ENCODE assay signal across 39 cellular contexts in genomic region chr5:151869843-151870242, GRCh38. TPM values are rescaled to one million over a fixed set of nuclear protein-coding genes. Genes with fewer than 3 reads are reported as not detected.
"Had no signal": no experiment of that assay in that cellular context is flagged by ENCODE, and none has a peak within 500 bp of the region (broad histone marks: within the 10 kb centered on the region; RNA-seq: fewer than 3 reads in every experiment).

No MANE protein-coding gene starts in this region.

- H3K27ac Mint-ChIP-seq: activated CD4-positive, alpha-beta memory T cell treated with anti-CD3 and anti-CD28 coated beads for 36 hours; activated CD4-positive, alpha-beta T cell treated with anti-CD3 and anti-CD28 coated beads for 36 hours; activated CD4-positive, alpha-beta T cell treated with anti-CD3 and anti-CD28 coated beads, Interleukin-2, amount 10 ng/mL, durations not matched to agents 7 days and 5 days; activated CD8-positive, alpha-beta T cell treated with anti-CD3 and anti-CD28 coated beads for 36 hours; activated naive CD4-positive, alpha-beta T cell treated with anti-CD3 and anti-CD28 coated beads for 36 hours; activated naive CD4-positive, alpha-beta T cell treated with anti-CD3 and anti-CD28 coated beads, Interleukin-2, amount 50 U/mL, for 72 hours; activated naive CD8-positive, alpha-beta T cell treated with anti-CD3 and anti-CD28 coated beads for 36 hours; activated T-cell treated with anti-CD3 and anti-CD28 coated beads, Interleukin-2, amount 50 U/mL, for 72 hours; activated T-helper 1 cell treated with anti-CD3 and anti-CD28 coated beads, Interleukin-12 subunit alpha, Interleukin-12 subunit beta, Interleukin-2, Interleukin-4 antibody, amounts not matched to agents 30 ng/mL and 10 ng/mL and 1 ng/mL, durations not matched to agents 14 hours and 24 hours and 36 hours; activated T-helper 17 cell treated with anti-CD3 and anti-CD28 coated beads, Interleukin-2, amount 50 U/mL, for 72 hours; T-cell; T-helper 2 cell treated with Interferon-gamma antibody and Interleukin-4, amounts not matched to agents 5 μg/mL and 100 μg/mL, for 36 hours had no signal

- H3K27ac ChIP-seq: adrenal gland, body of pancreas, breast epithelium, VCaP had no signal

- H3K9me3 ChIP-seq: adrenal gland, body of pancreas, breast epithelium had no signal

- H3K4me3 ChIP-seq: adrenal gland, body of pancreas, breast epithelium had no signal

- FAIRE-seq: astrocyte, colon had no signal

- H3K36me3 Mint-ChIP-seq: activated CD4-positive, alpha-beta memory T cell treated with anti-CD3 and anti-CD28 coated beads for 36 hours; activated naive CD4-positive, alpha-beta T cell treated with anti-CD3 and anti-CD28 coated beads, Interleukin-2, amount 50 U/mL, for 72 hours; activated naive CD8-positive, alpha-beta T cell treated with anti-CD3 and anti-CD28 coated beads for 36 hours; T-cell had no signal

- H3K4me1 ChIP-seq: adrenal gland, body of pancreas, breast epithelium had no signal

- H3K36me3 ChIP-seq: adrenal gland, brain microvascular endothelial cell, breast epithelium had no signal

- DNase-seq: activated CD4-positive, alpha-beta memory T cell treated with anti-CD3 and anti-CD28 coated beads for 36 hours; activated CD4-positive, alpha-beta T cell treated with anti-CD3 and anti-CD28 coated beads for 1 hour; activated CD4-positive, alpha-beta T cell treated with anti-CD3 and anti-CD28 coated beads for 36 hours; activated CD4-positive, alpha-beta T cell treated with anti-CD3 and anti-CD28 coated beads for 48 hours; activated CD4-positive, alpha-beta T cell treated with anti-CD3 and anti-CD28 coated beads, Interleukin-2, amount 10 ng/mL, durations not matched to agents 7 days and 5 days; activated CD4-positive, CD25-positive, alpha-beta regulatory T cell; activated CD8-positive, alpha-beta memory T cell treated with anti-CD3 and anti-CD28 coated beads, Interleukin-2, amount 50 U/mL, for 4 hours; activated CD8-positive, alpha-beta T cell treated with anti-CD3 and anti-CD28 coated beads for 36 hours; activated effector memory CD4-positive, alpha-beta T cell treated with anti-CD3 and anti-CD28 coated beads, Interleukin-2, amount 50 U/mL, for 16 hours; activated gamma-delta T cell treated with Interleukin-2 at 50 U/mL for 16 hours; activated naive CD4-positive, alpha-beta T cell; activated naive CD4-positive, alpha-beta T cell treated with anti-CD3 and anti-CD28 coated beads for 36 hours; activated naive CD4-positive, alpha-beta T cell treated with anti-CD3 and anti-CD28 coated beads, Interleukin-2, amount 50 U/mL, for 16 hours; activated naive CD8-positive, alpha-beta T cell treated with anti-CD3 and anti-CD28 coated beads for 36 hours; activated T-cell treated with anti-CD3 and anti-CD28 coated beads for 4 hours; activated T-cell treated with anti-CD3 and anti-CD28 coated beads, Interleukin-2, amount 50 U/mL, for 1 hour; activated T-cell treated with anti-CD3 and anti-CD28 coated beads, Interleukin-2, amount 50 U/mL, for 4 hours; activated T-cell treated with anti-CD3 and anti-CD28 coated beads, Interleukin-2, amount 50 U/mL, for 72 hours; adrenal gland; amniotic stem cell; aorta; body of pancreas; brain microvascular endothelial cell; central memory CD4-positive, alpha-beta T cell; T-cell; T-helper 2 cell; T-helper 9 cell had no signal

- H3K9me3 Mint-ChIP-seq: activated CD4-positive, alpha-beta memory T cell treated with anti-CD3 and anti-CD28 coated beads for 36 hours; activated CD4-positive, alpha-beta T cell treated with anti-CD3 and anti-CD28 coated beads, Interleukin-2, amount 10 ng/mL, durations not matched to agents 7 days and 5 days; activated CD8-positive, alpha-beta T cell treated with anti-CD3 and anti-CD28 coated beads for 36 hours; activated naive CD4-positive, alpha-beta T cell treated with anti-CD3 and anti-CD28 coated beads for 36 hours; activated naive CD4-positive, alpha-beta T cell treated with anti-CD3 and anti-CD28 coated beads, Interleukin-2, amount 50 U/mL, for 72 hours; activated naive CD8-positive, alpha-beta T cell treated with anti-CD3 and anti-CD28 coated beads for 36 hours; activated T-cell treated with anti-CD3 and anti-CD28 coated beads, Interleukin-2, amount 50 U/mL, for 4 hours; activated T-cell treated with anti-CD3 and anti-CD28 coated beads, Interleukin-2, amount 50 U/mL, for 72 hours; activated T-helper 17 cell treated with anti-CD3 and anti-CD28 coated beads, Interleukin-2, amount 50 U/mL, for 72 hours; T-cell; T-helper 2 cell treated with Interferon-gamma antibody and Interleukin-4, amounts not matched to agents 5 μg/mL and 100 μg/mL, for 36 hours had no signal

- H3K27me3 ChIP-seq: adrenal gland, body of pancreas, brain microvascular endothelial cell, breast epithelium had no signal

- H3K4me3 Mint-ChIP-seq: activated CD4-positive, alpha-beta memory T cell treated with anti-CD3 and anti-CD28 coated beads for 36 hours; activated CD4-positive, alpha-beta T cell treated with anti-CD3 and anti-CD28 coated beads for 36 hours; activated CD4-positive, alpha-beta T cell treated with anti-CD3 and anti-CD28 coated beads, Interleukin-2, amount 10 ng/mL, durations not matched to agents 7 days and 5 days; activated CD8-positive, alpha-beta T cell treated with anti-CD3 and anti-CD28 coated beads for 36 hours; activated naive CD4-positive, alpha-beta T cell treated with anti-CD3 and anti-CD28 coated beads for 36 hours; activated naive CD8-positive, alpha-beta T cell treated with anti-CD3 and anti-CD28 coated beads for 36 hours; activated T-cell treated with anti-CD3 and anti-CD28 coated beads, Interleukin-2, amount 50 U/mL, for 4 hours; activated T-cell treated with anti-CD3 and anti-CD28 coated beads, Interleukin-2, amount 50 U/mL, for 72 hours; activated T-helper 1 cell treated with anti-CD3 and anti-CD28 coated beads, Interleukin-12 subunit alpha, Interleukin-12 subunit beta, Interleukin-2, Interleukin-4 antibody, amounts not matched to agents 30 ng/mL and 10 ng/mL and 1 ng/mL, durations not matched to agents 14 hours and 24 hours and 36 hours; activated T-helper 17 cell treated with anti-CD3 and anti-CD28 coated beads, Interleukin-2, amount 50 U/mL, for 72 hours; T-cell; T-helper 2 cell treated with Interferon-gamma antibody and Interleukin-4, amounts not matched to agents 5 μg/mL and 100 μg/mL, for 36 hours had no signal

- H3K27me3 Mint-ChIP-seq: activated CD4-positive, alpha-beta memory T cell treated with anti-CD3 and anti-CD28 coated beads for 36 hours; activated CD4-positive, alpha-beta T cell treated with anti-CD3 and anti-CD28 coated beads for 36 hours; activated CD4-positive, alpha-beta T cell treated with anti-CD3 and anti-CD28 coated beads, Interleukin-2, amount 10 ng/mL, durations not matched to agents 7 days and 5 days; activated CD8-positive, alpha-beta T cell treated with anti-CD3 and anti-CD28 coated beads for 36 hours; activated naive CD8-positive, alpha-beta T cell treated with anti-CD3 and anti-CD28 coated beads for 36 hours; activated T-helper 17 cell treated with anti-CD3 and anti-CD28 coated beads, Interleukin-2, amount 50 U/mL, for 72 hours; T-cell had no signal

- ATAC-seq: activated CD4-positive, alpha-beta T cell treated with anti-CD3 and anti-CD28 coated beads for 36 hours; activated CD4-positive, CD25-positive, alpha-beta regulatory T cell treated with anti-CD3 and anti-CD28 coated beads, Interleukin-2, amount 50 U/mL, for 24 hours; activated CD8-positive, alpha-beta T cell treated with anti-CD3 and anti-CD28 coated beads for 36 hours; activated naive CD4-positive, alpha-beta T cell treated with anti-CD3 and anti-CD28 coated beads, Interleukin-2, amount 50 U/mL, for 72 hours; activated T-cell treated with anti-CD3 and anti-CD28 coated beads, Interleukin-2, amount 50 U/mL, for 4 hours; activated T-cell treated with anti-CD3 and anti-CD28 coated beads, Interleukin-2, amount 50 U/mL, for 72 hours; activated T-helper 17 cell treated with anti-CD3 and anti-CD28 coated beads, Interleukin-2, amount 50 U/mL, for 72 hours; body of pancreas; T-cell had no signal

RNA-seq across cellular contexts. Expression of gene GLRA1, which starts 54.8 kb away (rescaled TPM):
- total RNA-seq: activated CD4-positive, alpha-beta memory T cell treated with anti-CD3 and anti-CD28 coated beads for 36 hours; activated CD4-positive, alpha-beta T cell treated with anti-CD3 and anti-CD28 coated beads for 36 hours; activated CD4-positive, alpha-beta T cell treated with anti-CD3 and anti-CD28 coated beads, Interleukin-2, amount 10 ng/mL, durations not matched to agents 7 days and 5 days; activated CD8-positive, alpha-beta memory T cell treated with anti-CD3 and anti-CD28 coated beads for 36 hours; activated CD8-positive, alpha-beta T cell treated with anti-CD3 and anti-CD28 coated beads for 36 hours; activated naive CD4-positive, alpha-beta T cell treated with anti-CD3 and anti-CD28 coated beads for 36 hours; activated naive CD4-positive, alpha-beta T cell treated with anti-CD3 and anti-CD28 coated beads, Interleukin-2, amount 50 U/mL, for 72 hours; activated naive CD8-positive, alpha-beta T cell treated with anti-CD3 and anti-CD28 coated beads for 36 hours; activated T-cell treated with anti-CD3 and anti-CD28 coated beads, Interleukin-2, amount 50 U/mL, for 4 hours; activated T-cell treated with anti-CD3 and anti-CD28 coated beads, Interleukin-2, amount 50 U/mL, for 72 hours; activated T-helper 1 cell treated with anti-CD3 and anti-CD28 coated beads, Interleukin-12 subunit alpha, Interleukin-12 subunit beta, Interleukin-2, Interleukin-4 antibody, amounts not matched to agents 30 ng/mL and 10 ng/mL and 1 ng/mL, durations not matched to agents 14 hours and 24 hours and 36 hours; activated T-helper 17 cell treated with anti-CD3 and anti-CD28 coated beads, Interleukin-2, amount 50 U/mL, for 72 hours; aorta; astrocyte; body of pancreas; breast epithelium; cardiac septum; T-cell; T-helper 1 cell treated with Interleukin-12 subunit alpha and Interleukin-12 subunit beta and Interleukin-4 antibody, amounts not matched to agents 30 ng/mL and 1 ng/mL, for 36 hours had no signal
- polyA plus RNA-seq: aorta had no signal
